ENCODE assay signal across 1 cellular context in genomic region chr3:5012398-5012797, GRCh38.
TF ChIP-seq lines count a peak whose summit lies in the region.

No MANE protein-coding gene starts in this region.

TF ChIP-seq in IMR-90, 13 proteins besides CTCF, POLR2A, EP300 and RAD21 (continued from another document):
- TF ChIP-seq MXI1 (IDR thresholded peaks at IDR 0.05; ENCODE audit: borderline replicate concordance, low read depth, low read length) = no peak
- TF ChIP-seq RCOR1 (IDR thresholded peaks at IDR 0.05; ENCODE audit: insufficient replicate concordance, low read length) = no peak
- TF ChIP-seq, protein P1, sequence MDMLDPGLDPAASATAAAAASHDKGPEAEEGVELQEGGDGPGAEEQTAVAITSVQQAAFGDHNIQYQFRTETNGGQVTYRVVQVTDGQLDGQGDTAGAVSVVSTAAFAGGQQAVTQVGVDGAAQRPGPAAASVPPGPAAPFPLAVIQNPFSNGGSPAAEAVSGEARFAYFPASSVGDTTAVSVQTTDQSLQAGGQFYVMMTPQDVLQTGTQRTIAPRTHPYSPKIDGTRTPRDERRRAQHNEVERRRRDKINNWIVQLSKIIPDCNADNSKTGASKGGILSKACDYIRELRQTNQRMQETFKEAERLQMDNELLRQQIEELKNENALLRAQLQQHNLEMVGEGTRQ (IDR thresholded peaks at IDR 0.05; ENCODE audit: low read depth, low read length) = no peak
